Comparison of ENCODE assay signal across 2 cellular contexts in the genomic region with DNA sequence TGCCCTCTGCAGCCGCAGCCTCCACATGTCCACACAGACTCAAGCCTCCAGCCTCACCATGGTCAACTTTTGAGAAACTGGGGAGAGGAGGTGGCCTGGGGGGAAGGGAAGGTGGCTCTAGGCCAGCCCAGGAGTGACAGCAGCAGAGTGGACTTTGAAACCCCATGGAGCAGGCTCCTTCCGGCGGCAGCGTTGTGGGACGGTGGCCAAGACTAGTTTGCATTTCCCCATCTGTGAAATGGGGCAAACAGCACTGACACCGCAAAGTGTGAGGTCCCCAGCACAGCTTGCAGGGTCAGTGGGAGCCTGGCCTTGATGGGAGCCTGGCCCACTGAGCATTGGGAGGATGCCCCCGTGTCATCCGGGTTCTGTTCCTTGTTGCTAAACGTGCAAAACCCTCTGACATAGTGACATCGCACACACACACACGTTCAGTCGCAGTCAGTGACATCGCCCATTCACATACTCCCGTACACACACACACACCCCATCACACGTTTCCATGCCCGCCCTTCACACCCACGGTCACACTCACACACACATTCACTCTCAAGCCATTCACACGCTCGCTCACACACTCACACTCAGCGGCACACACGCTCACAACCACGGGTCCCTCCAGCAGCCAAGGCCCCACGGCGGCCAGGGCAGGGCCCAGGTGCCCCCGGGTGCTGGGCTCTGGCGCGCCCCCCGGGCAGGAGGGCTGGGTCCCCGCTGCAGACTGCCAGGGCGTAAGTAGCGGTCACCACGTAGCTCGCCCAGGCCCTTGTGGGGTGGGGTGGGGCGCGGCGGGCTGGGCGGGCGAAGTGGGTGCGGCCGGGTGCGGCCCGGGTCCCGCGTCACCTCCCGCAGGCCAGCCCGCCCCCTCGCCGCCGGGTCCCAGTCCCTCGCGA.
TF ChIP-seq lines count a peak whose summit lies in the region.

No MANE protein-coding gene starts in this region.

TF ChIP-seq in WTC11, 78 proteins besides CTCF, POLR2A, EP300 and RAD21:
- TF ChIP-seq GRHL2 (CRISPR knock-in tag; IDR thresholded peaks at IDR 0.05; ENCODE audit: insufficient replicate concordance, severe bottlenecking) (no peak), FOXP1 (CRISPR knock-in tag; IDR thresholded peaks at IDR 0.05; ENCODE audit: borderline replicate concordance) (0 out of 2 replicates have a peak, but pooled peaks have one; percentile 23), GABPB1 (CRISPR knock-in tag; IDR thresholded peaks at IDR 0.05) (peak; percentile 55; the same call in 1 of the 2 replicates), TP53 (CRISPR knock-in tag; IDR thresholded peaks at IDR 0.05) (no peak)
- TF ChIP-seq, protein P1, sequence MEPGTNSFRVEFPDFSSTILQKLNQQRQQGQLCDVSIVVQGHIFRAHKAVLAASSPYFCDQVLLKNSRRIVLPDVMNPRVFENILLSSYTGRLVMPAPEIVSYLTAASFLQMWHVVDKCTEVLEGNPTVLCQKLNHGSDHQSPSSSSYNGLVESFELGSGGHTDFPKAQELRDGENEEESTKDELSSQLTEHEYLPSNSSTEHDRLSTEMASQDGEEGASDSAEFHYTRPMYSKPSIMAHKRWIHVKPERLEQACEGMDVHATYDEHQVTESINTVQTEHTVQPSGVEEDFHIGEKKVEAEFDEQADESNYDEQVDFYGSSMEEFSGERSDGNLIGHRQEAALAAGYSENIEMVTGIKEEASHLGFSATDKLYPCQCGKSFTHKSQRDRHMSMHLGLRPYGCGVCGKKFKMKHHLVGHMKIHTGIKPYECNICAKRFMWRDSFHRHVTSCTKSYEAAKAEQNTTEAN (CRISPR knock-in tag; IDR thresholded peaks at IDR 0.05) = peak; percentile 66; the same call in 1 of the 2 replicates
- TF ChIP-seq, protein P2, sequence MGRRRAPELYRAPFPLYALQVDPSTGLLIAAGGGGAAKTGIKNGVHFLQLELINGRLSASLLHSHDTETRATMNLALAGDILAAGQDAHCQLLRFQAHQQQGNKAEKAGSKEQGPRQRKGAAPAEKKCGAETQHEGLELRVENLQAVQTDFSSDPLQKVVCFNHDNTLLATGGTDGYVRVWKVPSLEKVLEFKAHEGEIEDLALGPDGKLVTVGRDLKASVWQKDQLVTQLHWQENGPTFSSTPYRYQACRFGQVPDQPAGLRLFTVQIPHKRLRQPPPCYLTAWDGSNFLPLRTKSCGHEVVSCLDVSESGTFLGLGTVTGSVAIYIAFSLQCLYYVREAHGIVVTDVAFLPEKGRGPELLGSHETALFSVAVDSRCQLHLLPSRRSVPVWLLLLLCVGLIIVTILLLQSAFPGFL (CRISPR knock-in tag; IDR thresholded peaks at IDR 0.05; ENCODE audit: borderline replicate concordance) = 0 out of 2 replicates have a peak, but pooled peaks have one; percentile 32

TF ChIP-seq in H1, 55 proteins besides CTCF, POLR2A, EP300 and RAD21:
- TF ChIP-seq TCF12 (IDR thresholded peaks at IDR 0.05; ENCODE audit: low read depth, low read length) = no peak
- no peak for TF ChIP-seq CBX8 (IDR thresholded peaks at IDR 0.05; ENCODE audit: borderline replicate concordance, low read depth, low read length)
- TF ChIP-seq, protein P3, sequence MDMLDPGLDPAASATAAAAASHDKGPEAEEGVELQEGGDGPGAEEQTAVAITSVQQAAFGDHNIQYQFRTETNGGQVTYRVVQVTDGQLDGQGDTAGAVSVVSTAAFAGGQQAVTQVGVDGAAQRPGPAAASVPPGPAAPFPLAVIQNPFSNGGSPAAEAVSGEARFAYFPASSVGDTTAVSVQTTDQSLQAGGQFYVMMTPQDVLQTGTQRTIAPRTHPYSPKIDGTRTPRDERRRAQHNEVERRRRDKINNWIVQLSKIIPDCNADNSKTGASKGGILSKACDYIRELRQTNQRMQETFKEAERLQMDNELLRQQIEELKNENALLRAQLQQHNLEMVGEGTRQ (IDR thresholded peaks at IDR 0.05; ENCODE audit: low read length) = no peak
- TF ChIP-seq CBX5 (IDR thresholded peaks at IDR 0.05; ENCODE audit: low read depth, low read length) = no peak
- TF ChIP-seq FOSL1 (IDR thresholded peaks at IDR 0.05; ENCODE audit: insufficient read depth, low read depth, low read length) = no peak
- TF ChIP-seq HDAC2 (IDR thresholded peaks at IDR 0.05; ENCODE audit: borderline replicate concordance in 1 of 2, low read depth in 2 of 2, low read length in 2 of 2) = no peak; a peak in 1 of 4 replicates
- 0 out of 2 replicates have a peak, but pooled peaks have one; percentile 29 for TF ChIP-seq KDM5A (IDR thresholded peaks at IDR 0.05; ENCODE audit: low read length)
- no peak for TF ChIP-seq EZH2 (IDR thresholded peaks at IDR 0.05; ENCODE audit: low read depth, low read length, severe bottlenecking)
- TF ChIP-seq POLR2AphosphoS5 (IDR thresholded peaks at IDR 0.05; ENCODE audit: low read depth, low read length) = peak; percentile 34; the same call in 1 of the 2 replicates
- TF ChIP-seq SIN3A (conservative IDR thresholded peaks at IDR 0.05 in 1 of 2, IDR thresholded peaks at IDR 0.05 in 1 of 2; ENCODE audit: low read depth in 1 of 2, low read length in 2 of 2) = 0 out of 4 replicates have a peak, but pooled peaks of 1 of the 2 experiments have one; percentile 19
- TF ChIP-seq, protein P4, sequence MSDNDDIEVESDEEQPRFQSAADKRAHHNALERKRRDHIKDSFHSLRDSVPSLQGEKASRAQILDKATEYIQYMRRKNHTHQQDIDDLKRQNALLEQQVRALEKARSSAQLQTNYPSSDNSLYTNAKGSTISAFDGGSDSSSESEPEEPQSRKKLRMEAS (IDR thresholded peaks at IDR 0.05) = no peak
- no peak for TF ChIP-seq CREB1 (IDR thresholded peaks at IDR 0.05)
- TF ChIP-seq TAF1 (IDR thresholded peaks at IDR 0.05; ENCODE audit: low read depth, low read length) = no peak
- no peak for TF ChIP-seq RNF2 (IDR thresholded peaks at IDR 0.05; ENCODE audit: borderline replicate concordance, low read depth, low read length, missing control alignments, poor library complexity, severe bottlenecking)
- peak; percentile 16 for TF ChIP-seq KDM4A (IDR thresholded peaks at IDR 0.05; ENCODE audit: low read depth, low read length, severe bottlenecking)
- TF ChIP-seq SAP30 (IDR thresholded peaks at IDR 0.05; ENCODE audit: insufficient read depth, insufficient replicate concordance, low read length) = peak; percentile 18
- no peak for TF ChIP-seq SP1 (IDR thresholded peaks at IDR 0.05; ENCODE audit: low read depth, low read length)
- TF ChIP-seq TEAD4 (IDR thresholded peaks at IDR 0.05; ENCODE audit: low read depth, low read length) = no peak
